In the genomic region with DNA sequence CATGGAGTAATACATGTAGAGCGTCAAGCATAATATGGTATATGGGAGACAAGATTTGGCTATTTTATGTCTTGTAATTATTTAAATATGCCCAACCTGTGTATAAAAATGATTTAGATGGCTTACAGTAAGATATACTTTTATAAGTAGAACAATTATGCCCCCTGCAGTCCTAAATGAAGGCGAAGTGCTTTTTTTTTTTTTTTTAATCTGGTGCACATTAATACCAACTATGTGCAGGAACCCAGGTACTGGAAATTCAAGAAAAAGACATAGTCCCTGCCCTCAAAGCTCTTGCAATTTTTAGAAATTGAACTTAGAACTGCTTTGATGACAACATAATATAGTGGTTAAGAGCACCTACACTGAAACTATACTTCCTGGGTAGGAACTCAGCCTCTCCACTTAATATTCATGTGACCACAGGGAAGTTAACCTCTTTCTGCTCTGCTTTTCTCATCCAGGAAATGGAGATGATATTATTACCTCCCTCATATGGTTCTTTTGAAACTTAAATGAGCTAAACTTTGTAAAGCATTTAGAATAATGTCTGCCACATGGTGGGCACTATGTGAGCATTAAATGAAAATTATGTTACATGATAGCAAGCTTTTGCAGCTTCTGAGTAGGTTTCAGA, we compare ENCODE assay signal across 8 cellular contexts. TPM values are rescaled to one million over a fixed set of nuclear protein-coding genes. Genes with fewer than 3 reads are reported as not detected.
A peak's percentile ranks its signal among the peaks of the same experiment; 100 is the strongest.
DNase-seq lines count a peak whose midpoint lies in the region; ATAC-seq, FAIRE-seq and TF ChIP-seq lines count a peak whose summit lies in the region.

No MANE protein-coding gene starts in this region.

- H3K4me1 ChIP-seq in adipocyte (ENCODE audit: control insufficient read depth, insufficient read depth, low read length) (peaks cover 5% of the 10 kb centered on the region), right lobe of liver (peaks cover 0 to 4% (median 0%) of the 10 kb centered on the region in 4 donors)

- H3K27ac ChIP-seq in right lobe of liver: no peak overlapping the region

- H3K4me3 ChIP-seq in adipocyte (ENCODE audit: low read length): no peak overlapping the region
- H3K4me3 ChIP-seq in right lobe of liver: no peak overlapping the region

- H3K9me3 ChIP-seq in adipocyte (ENCODE audit: control insufficient read depth, low read length) (no peaks in the 10 kb centered on the region), right lobe of liver (no peaks in the 10 kb centered on the region)

- in situ Hi-C loops in KBM-7 (cut with MboI; ENCODE audit: low pct_unique_long_range_greater_than_20kb, low sequenced_read_pairs): no loop called here

- DNase-seq in D721Med (ENCODE audit: insufficient read length, low spot score) (no peak), KBM-7 (peak; percentile 56), adipocyte (ENCODE audit: low read depth) (peak; percentile 58), right lobe of liver (no peak), mucosa of gallbladder (ENCODE audit: low spot score) (no peak), iPS-NIHi11 (ENCODE audit: low spot score) (no peak)

- 69% methylated on average over 2 of the region's 2 CpGs for WGBS in right lobe of liver (ENCODE audit: insufficient coverage, low coverage, low lambda C conversion rate, missing lambda C conversion rate)

- no peaks in the 10 kb centered on the region for H3K36me3 ChIP-seq in adipocyte (ENCODE audit: control insufficient read depth, insufficient read depth, low read length, severe bottlenecking)
- H3K36me3 ChIP-seq in right lobe of liver: no peaks in the 10 kb centered on the region

- H3K9ac ChIP-seq in adipocyte (ENCODE audit: low read length): peak overlapping the region; percentile 21

- intact Hi-C loops in right lobe of liver (cut with DNase I): no loop called here

- ATAC-seq in right lobe of liver (peak; percentile 58 to 76 (median 63)), HG03280 (IDR thresholded peaks at IDR 0.05; ENCODE audit: unreplicated experiment) (no peak), HG02970 (IDR thresholded peaks at IDR 0.05; ENCODE audit: low FRiP score, unreplicated experiment) (no peak)

- TF ChIP-seq POLR2A in right lobe of liver (IDR thresholded peaks at IDR 0.05): no peak

- no peak for FAIRE-seq in D721Med (lab: Jason Lieb, UNC)

- no peaks in the 10 kb centered on the region for H3K27me3 ChIP-seq in adipocyte (replicated peaks; ENCODE audit: control insufficient read depth, insufficient read depth, low read length)
- no peaks in the 10 kb centered on the region for H3K27me3 ChIP-seq in right lobe of liver

- peak; percentile 43 for TF ChIP-seq CTCF in D721Med (IDR thresholded peaks at IDR 0.05; ENCODE audit: insufficient read depth, missing control alignments)
- TF ChIP-seq CTCF in right lobe of liver (IDR thresholded peaks at IDR 0.05): peak; percentile 41 to 50 (median 44)

RNA-seq across cellular contexts. Expression of gene AFTPH, which starts 38.1 kb away (rescaled TPM):
- 10 to 100 TPM; 14.9 to 24.4 (median 19.8) TPM for total RNA-seq in right lobe of liver
- 62.4 TPM for total RNA-seq in mucosa of gallbladder

Comparison
In these comparisons a context has a peak if more than half of its experiments do, and no peak if none do; other contexts are left out.
1. DNase-seq: peak in KBM-7 (single experiment) and adipocyte (single experiment); none in D721Med (single experiment), right lobe of liver (0 of 3), mucosa of gallbladder (single experiment) and iPS-NIHi11 (single experiment).
2. ATAC-seq: peak in right lobe of liver (4 of 4); none in HG03280 (single experiment) and HG02970 (single experiment).